11 cellular contexts compared by ENCODE assay signal in genomic region chr21:31184462-31184861, GRCh38.
A peak's percentile ranks its signal among the peaks of the same experiment; 100 is the strongest.
DNase-seq lines count a peak whose midpoint lies in the region; ATAC-seq and TF ChIP-seq lines count a peak whose summit lies in the region.
"Had no signal": no experiment of that assay in that cellular context is flagged by ENCODE, and none has a peak within 500 bp of the region (broad histone marks: within the 10 kb centered on the region; RNA-seq: fewer than 3 reads in every experiment).

No MANE protein-coding gene starts in this region.

- no peak overlapping the region for H3K4me3 Mint-ChIP-seq in stimulated activated memory B cell treated with anti-CD40 and anti-IgM and Interleukin-4, amounts not matched to agents 10 μg/mL and 1 μg/mL and 100 μg/mL, for 72 hours

- H3K9me3 Mint-ChIP-seq in stimulated activated memory B cell treated with anti-CD40 and anti-IgM and Interleukin-4, amounts not matched to agents 10 μg/mL and 1 μg/mL and 100 μg/mL, for 72 hours: no peaks in the 10 kb centered on the region

- no peak overlapping the region for H3K27ac ChIP-seq in coronary artery
- H3K27ac ChIP-seq: neutrophil, thoracic aorta had no signal

- H3K4me3 ChIP-seq in mononuclear cell (ENCODE audit: low read length): peak overlapping the region; percentile 23
- no peak overlapping the region for H3K4me3 ChIP-seq in coronary artery
- H3K4me3 ChIP-seq: thoracic aorta had no signal

- no peaks in the 10 kb centered on the region for H3K27me3 Mint-ChIP-seq in stimulated activated memory B cell treated with anti-CD40 and anti-IgM and Interleukin-4, amounts not matched to agents 10 μg/mL and 1 μg/mL and 100 μg/mL, for 72 hours

- ATAC-seq in stimulated activated memory B cell treated with anti-CD40 and anti-IgM and Interleukin-4, amounts not matched to agents 10 μg/mL and 1 μg/mL and 100 μg/mL, for 72 hours: peak; percentile 34

- no peaks in the 10 kb centered on the region for H3K27me3 ChIP-seq in mononuclear cell (ENCODE audit: insufficient read depth, low read length)

- H3K4me1 Mint-ChIP-seq in stimulated activated memory B cell treated with anti-CD40 and anti-IgM and Interleukin-4, amounts not matched to agents 10 μg/mL and 1 μg/mL and 100 μg/mL, for 72 hours: no peaks in the 10 kb centered on the region

- H3K27ac Mint-ChIP-seq in stimulated activated memory B cell treated with anti-CD40 and anti-IgM and Interleukin-4, amounts not matched to agents 10 μg/mL and 1 μg/mL and 100 μg/mL, for 72 hours: no peak overlapping the region

- peaks cover 20% of the 10 kb centered on the region for H3K4me1 ChIP-seq in mononuclear cell (ENCODE audit: insufficient read depth, low read length)

- TF ChIP-seq CTCF in coronary artery (IDR thresholded peaks at IDR 0.05): no peak

- H3K9me3 ChIP-seq in mononuclear cell (ENCODE audit: low read depth, low read length): no peaks in the 10 kb centered on the region
- H3K9me3 ChIP-seq: neutrophil, thoracic aorta had no signal

- no peaks in the 10 kb centered on the region for H3K36me3 Mint-ChIP-seq in stimulated activated memory B cell treated with anti-CD40 and anti-IgM and Interleukin-4, amounts not matched to agents 10 μg/mL and 1 μg/mL and 100 μg/mL, for 72 hours

- peak; percentile 67 for DNase-seq in SK-N-DZ (ENCODE audit: low spot score)
- DNase-seq in activated CD8-positive, alpha-beta memory T cell treated with anti-CD3 and anti-CD28 coated beads, Interleukin-2, amount 50 U/mL, for 48 hours: peak; percentile 79
- DNase-seq in coronary artery (ENCODE audit: low spot score): no peak
- DNase-seq in DMS 273 treated with DMSO at 0.1 percent for 48 hours (lab: John Stamatoyannopoulos, UW): no peak
- DNase-seq in RKO (ENCODE audit: low spot score): no peak
- no peak for DNase-seq in NCI-H1105 treated with DMSO at 0.1 percent for 48 hours (lab: John Stamatoyannopoulos, UW)
- DNase-seq: NCI-H1930 had no signal

Comparison
In these comparisons a context has a peak if more than half of its experiments do, and no peak if none do; other contexts are left out.
1. DNase-seq: peak in SK-N-DZ (single experiment) and activated CD8-positive, alpha-beta memory T cell treated with anti-CD3 and anti-CD28 coated beads, Interleukin-2, amount 50 U/mL, for 48 hours (single experiment); none in coronary artery (single experiment), DMS 273 treated with DMSO at 0.1 percent for 48 hours (single experiment), RKO (single experiment) and NCI-H1105 treated with DMSO at 0.1 percent for 48 hours (single experiment).